Comparison of ENCODE assay signal across 19 cellular contexts in genomic region chr20:43855803-43856202, GRCh38. TPM values are rescaled to one million over a fixed set of nuclear protein-coding genes. Genes with fewer than 3 reads are reported as not detected.
DNase-seq lines count a peak whose midpoint lies in the region; ATAC-seq, FAIRE-seq and TF ChIP-seq lines count a peak whose summit lies in the region.
"Had no signal": no experiment of that assay in that cellular context is flagged by ENCODE, and none has a peak within 500 bp of the region (broad histone marks: within the 10 kb centered on the region; RNA-seq: fewer than 3 reads in every experiment).

No MANE protein-coding gene starts in this region.

- DNase-seq in RCC 7860 (ENCODE audit: low spot score) (no peak), K562 (ENCODE audit: extremely low read depth in 1 of 4, low spot score in 3 of 4) (no peak), hypothalamus (lab: John Stamatoyannopoulos, UW) (no peak), Calu3 (no peak), immature natural killer cell (no peak)
- DNase-seq: 8988T; C1 segment of cervical spinal cord; CD4-positive, alpha-beta memory T cell; COR-L47; DMS153; DND-41; GDM1; GOT3; HFFc6 had no signal

- TF ChIP-seq POLR2A in K562 (conservative IDR thresholded peaks at IDR 0.05), result no peak

- POLR2A ChIA-PET in K562 (lab: Yijun Ruan, JAX), result no interaction called here

- H3K4me3 Mint-ChIP-seq in Calu3 (ENCODE audit: low read depth, unreplicated experiment) (no peak overlapping the region), immature natural killer cell (no peak overlapping the region)
- H3K4me3 Mint-ChIP-seq: CD4-positive, alpha-beta memory T cell; HFFc6 had no signal

- no peaks in the 10 kb centered on the region for H3K36me3 ChIP-seq in K562 (ENCODE audit: control insufficient read depth, insufficient read depth, low read length)
- H3K36me3 ChIP-seq: HAP-1 had no signal

- in situ Hi-C loops in K562 (cut with MboI), result no loop called here

- no peak overlapping the region for H3K4me2 ChIP-seq in K562 (ENCODE audit: insufficient read depth, low read length)

- TF ChIP-seq CTCF in K562 (IDR thresholded peaks at IDR 0.05 in 2 of 3, conservative IDR thresholded peaks at IDR 0.05 in 1 of 3; ENCODE audit: insufficient read depth in 2 of 3, low read depth in 1 of 3, low read length in 3 of 3) (no peak), Calu3 (IDR thresholded peaks at IDR 0.05; ENCODE audit: unreplicated experiment) (no peak)

- no peak for ATAC-seq in K562

- H3K27me3 Mint-ChIP-seq in Calu3 (ENCODE audit: unreplicated experiment) (peaks cover 25% of the 10 kb centered on the region), immature natural killer cell (ENCODE audit: low read depth in 3 of 3) (peaks cover 7 to 19% (median 7%) of the 10 kb centered on the region in 3 donors)
- H3K27me3 Mint-ChIP-seq: CD4-positive, alpha-beta memory T cell had no signal

- H3K79me2 ChIP-seq in K562 (ENCODE audit: control insufficient read depth, insufficient read depth, low read length), result no peaks in the 10 kb centered on the region

- 0% methylated on average over 1 of the region's 1 CpG for WGBS in K562 (ENCODE audit: insufficient coverage, low coverage, missing lambda C conversion rate)

- peaks cover 0 to 5% of the 10 kb centered on the region in 2 experiments; a peak in 1 of 5 replicates for H3K27me3 ChIP-seq in K562 (ENCODE audit: control insufficient read depth in 2 of 2, insufficient read depth in 2 of 2, low read length in 2 of 2)

- TF ChIP-seq EP300 in K562 (IDR thresholded peaks at IDR 0.05; ENCODE audit: low read length), result no peak

- no peak overlapping the region for H3K9ac ChIP-seq in K562 (ENCODE audit: insufficient read depth in 1 of 2, low read depth in 2 of 2, low read length in 2 of 2)

- intact Hi-C loops in K562 (cut with micrococcal nuclease) (no loop called here), Calu3 (cut with micrococcal nuclease; ENCODE audit: unreplicated experiment) (no loop called here)

- no peak overlapping the region for H3K4me3 ChIP-seq in K562
- H3K4me3 ChIP-seq: HAP-1 had no signal

- H3K9me3 Mint-ChIP-seq in Calu3 (ENCODE audit: low read depth, unreplicated experiment), result no peaks in the 10 kb centered on the region
- peaks cover 0 to 5% (median 0%) of the 10 kb centered on the region in 6 donors for H3K9me3 Mint-ChIP-seq in immature natural killer cell
- H3K9me3 Mint-ChIP-seq: HFFc6 had no signal

- H3K36me3 Mint-ChIP-seq in Calu3 (ENCODE audit: insufficient read depth, unreplicated experiment) (no peaks in the 10 kb centered on the region), immature natural killer cell (peaks cover 0 to 3% (median 0%) of the 10 kb centered on the region in 3 donors)
- H3K36me3 Mint-ChIP-seq: CD4-positive, alpha-beta memory T cell had no signal

- no peaks in the 10 kb centered on the region for H3K9me3 ChIP-seq in K562 (replicated peaks; ENCODE audit: control insufficient read depth, insufficient read depth, low read depth, low read length)
- H3K9me3 ChIP-seq: HAP-1 had no signal

- CTCF ChIA-PET in K562 (lab: Yijun Ruan, JAX; ENCODE audit: low intra/inter-chr PET ratio) (no interaction called here), Calu3 (lab: Charles Lee) (interaction anchor here (0.7 to 1.4 kb wide), 3 partner anchors 9 to 606 kb away, joined by 3 to 7 read pairs (median 6); no protein-coding TSS in a partner anchor)

- TF ChIP-seq RAD21 in K562 (CRISPR knock-in tag; conservative IDR thresholded peaks at IDR 0.05 in 1 of 2, IDR thresholded peaks at IDR 0.05 in 1 of 2), result no peak

- H3K4me1 Mint-ChIP-seq in Calu3 (ENCODE audit: low read depth, unreplicated experiment), result no peaks in the 10 kb centered on the region
- H3K4me1 Mint-ChIP-seq in immature natural killer cell, result no peaks in the 10 kb centered on the region
- H3K4me1 Mint-ChIP-seq: CD4-positive, alpha-beta memory T cell had no signal

- no peaks in the 10 kb centered on the region for H3K4me1 ChIP-seq in K562 (replicated peaks in 1 of 2; ENCODE audit: control insufficient read depth in 2 of 2, insufficient read depth in 2 of 2, low read length in 2 of 2)
- H3K4me1 ChIP-seq: HAP-1 had no signal

- no peak overlapping the region for H3K27ac Mint-ChIP-seq in Calu3 (ENCODE audit: unreplicated experiment)
- no peak overlapping the region for H3K27ac Mint-ChIP-seq in immature natural killer cell
- H3K27ac Mint-ChIP-seq: CD4-positive, alpha-beta memory T cell; HFFc6 had no signal

- BruUV-seq in K562 (replicated peaks; lab: Mats Ljungman, UMichigan) (no TSS peak), Calu3 (replicated peaks; lab: Mats Ljungman, UMichigan) (no TSS peak)

- no peaks in the 10 kb centered on the region for H3K9me1 ChIP-seq in K562 (ENCODE audit: control insufficient read depth, insufficient read depth, low read length)

- no peaks in the 10 kb centered on the region for H4K20me1 ChIP-seq in K562 (replicated peaks; ENCODE audit: control insufficient read depth, insufficient read depth, low read length)

- no peak overlapping the region for H3K27ac ChIP-seq in K562 (ENCODE audit: extremely low read depth, low read depth, low read length)

- no peak overlapping the region for H2AFZ ChIP-seq in K562 (ENCODE audit: low read depth, low read length)

- FAIRE-seq in A204.1 (lab: Jason Lieb, UNC) (peak; percentile 27), RCC 7860 (lab: Jason Lieb, UNC) (peak; percentile 60), K562 (lab: Jason Lieb, UNC) (no peak)
- FAIRE-seq: GM12891, GM18507, H54 had no signal

TF ChIP-seq in K562, 482 proteins besides CTCF, POLR2A, EP300 and RAD21:
- TF ChIP-seq SMC3 (conservative IDR thresholded peaks at IDR 0.05; ENCODE audit: insufficient read depth, low read depth, low read length) (no peak), ATF3 (IDR thresholded peaks at IDR 0.05) (peak; percentile 59; the same call in 1 of the 2 replicates), ATF3 (CRISPR knock-in tag; conservative IDR thresholded peaks at IDR 0.05) (no peak)
TF ChIP-seq in K562: peak in this region for 1.

RNA-seq across cellular contexts. Expression of gene TOX2, which starts 58.8 kb away (rescaled TPM):
- not detected in 2 replicates for total RNA-seq in K562 (2011; cell fraction: chromatin; rRNA removed; ENCODE audit: low replicate concordance)
- not detected in 2 replicates for total RNA-seq in K562 (2011; cell fraction: nucleolus; rRNA removed)
- total RNA-seq in K562 (2011; cell fraction: nucleoplasm; rRNA removed), result not detected in 2 replicates
- not detected in 2 replicates for total RNA-seq in K562 (2014; rRNA removed)
- total RNA-seq in K562 (2014; rRNA removed; fragmentation: Illumina TruSeq; extraction: Trizol), result not detected in 2 replicates
- total RNA-seq in K562 (2015; rRNA removed; fragmentation: Illumina TruSeq; extraction: Trizol), result not detected in 2 replicates
- not detected in 2 replicates for total RNA-seq in K562 (2021)
- not detected in 2 replicates for polyA plus RNA-seq in K562 (2011; rRNA removed)
- polyA plus RNA-seq in K562 (2011; cell fraction: cytosol; rRNA removed), result not detected in 2 replicates
- polyA plus RNA-seq in K562 (2011; cell fraction: nucleus; rRNA removed), result not detected in 2 replicates
- polyA plus RNA-seq in K562 (2012), result 0.05 and 0.18 TPM in 2 replicates
- polyA plus RNA-seq in K562 (2014; fragmentation: Illumina TruSeq; extraction: Trizol), result not detected in 2 replicates
- polyA plus RNA-seq in K562 (2014; fragmentation: Nextera tagmentation; extraction: Ambion mirVana), result not detected
- polyA plus RNA-seq in K562 (2014; rRNA removed), result not detected in 2 replicates
- polyA minus RNA-seq in K562 (2011; rRNA and poly(A)+ RNA removed), result not detected in 2 replicates
- polyA minus RNA-seq in K562 (2011; cell fraction: cytosol; rRNA and poly(A)+ RNA removed), result not detected in 2 replicates
- not detected in 2 replicates for polyA minus RNA-seq in K562 (2011; cell fraction: nucleus; rRNA and poly(A)+ RNA removed)
- total RNA-seq in Calu3 (2022), result not detected in 2 replicates
- polyA plus RNA-seq in immature natural killer cell, result 1 to 10 TPM; 2.4 to 5.0 (median 2.9) TPM
